Comparison of ENCODE assay signal across 17 cellular contexts in the genomic region with DNA sequence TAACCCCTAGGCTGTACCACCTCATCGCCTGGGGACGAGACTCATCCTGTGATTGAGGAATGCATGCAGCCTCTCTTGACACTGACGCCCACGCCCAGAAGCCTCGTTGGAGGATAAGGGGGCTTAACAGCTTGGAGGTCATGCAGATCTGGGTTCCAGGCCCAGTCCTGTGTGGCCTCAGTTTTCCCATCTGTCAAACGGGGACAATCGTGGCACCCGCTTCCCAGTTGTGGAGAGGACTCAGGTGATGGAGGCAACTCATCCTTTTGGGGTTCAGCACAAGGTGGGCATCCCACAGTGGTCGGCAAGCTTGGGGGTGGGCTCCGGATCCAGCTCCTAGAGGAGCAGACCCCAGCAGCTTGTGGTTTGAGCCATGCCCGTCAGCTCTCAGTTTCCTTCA. TPM values are rescaled to one million over a fixed set of nuclear protein-coding genes. Genes with fewer than 3 reads are reported as not detected.
A peak's percentile ranks its signal among the peaks of the same experiment; 100 is the strongest.
DNase-seq lines count a peak whose midpoint lies in the region; ATAC-seq, FAIRE-seq and TF ChIP-seq lines count a peak whose summit lies in the region.
"Had no signal": no experiment of that assay in that cellular context is flagged by ENCODE, and none has a peak within 500 bp of the region (broad histone marks: within the 10 kb centered on the region; RNA-seq: fewer than 3 reads in every experiment).

No MANE protein-coding gene starts in this region.

- H3K27ac ChIP-seq in dorsolateral prefrontal cortex (peak overlapping the region in 50 of 59 donors; percentile 0 to 99 (median 95)), tibial nerve (peak overlapping the region; percentile 88 to 99 (median 96))
- H3K27ac ChIP-seq: 22Rv1, HL-60 had no signal

- TF ChIP-seq POLR2A in tibial nerve (IDR thresholded peaks at IDR 0.05): no peak

- no peak for TF ChIP-seq CTCF in dorsolateral prefrontal cortex (IDR thresholded peaks at IDR 0.05 in 54 of 56, conservative IDR thresholded peaks at IDR 0.05 in 2 of 56; ENCODE audit: low read depth in 1 of 56, partially characterized antibody in 56 of 56)
- TF ChIP-seq CTCF in mucosa of descending colon (IDR thresholded peaks at IDR 0.05): no peak
- TF ChIP-seq CTCF in tibial nerve (IDR thresholded peaks at IDR 0.05): no peak

- H3K9me3 ChIP-seq in mucosa of descending colon (no peaks in the 10 kb centered on the region), tibial nerve (no peaks in the 10 kb centered on the region)

- FAIRE-seq in frontal cortex (lab: Jason Lieb, UNC): no peak

- H3K27me3 ChIP-seq in dorsolateral prefrontal cortex (peaks cover 0 to 3% (median 0%) of the 10 kb centered on the region in 45 donors), tibial nerve (no peaks in the 10 kb centered on the region)

- TF ChIP-seq EP300 in tibial nerve (IDR thresholded peaks at IDR 0.05): no peak

- intact Hi-C loops in Right ventricle myocardium inferior (cut with DNase I): no loop called here
- intact Hi-C loops in Right ventricle myocardium superior (cut with DNase I): no loop called here
- intact Hi-C loops in dorsolateral prefrontal cortex (cut with DNase I): loop anchor here in 1 of 2 donors (5.0 kb wide), 1 partner anchor 94 kb away; a partner anchor contains a TSS
- intact Hi-C loops in mucosa of descending colon (cut with DNase I, micrococcal nuclease): no loop called here

- no peak overlapping the region for H3K4me3 ChIP-seq in dorsolateral prefrontal cortex
- H3K4me3 ChIP-seq in mucosa of descending colon: no peak overlapping the region
- no peak overlapping the region for H3K4me3 ChIP-seq in tibial nerve

- H3K4me1 ChIP-seq in mucosa of descending colon (ENCODE audit: low read depth) (peaks cover 17% of the 10 kb centered on the region), tibial nerve (peaks cover 0 to 45% (median 26%) of the 10 kb centered on the region in 4 donors)

- peak; percentile 50 for DNase-seq in Right ventricle myocardium inferior (ENCODE audit: missing footprints)
- no peak for DNase-seq in Right ventricle myocardium superior
- no peak for DNase-seq in dorsolateral prefrontal cortex
- DNase-seq in mucosa of descending colon: peak in 2 of 3 donors; percentile 43 to 53
- no peak for DNase-seq in tibial nerve (ENCODE audit: low spot score in 2 of 2)
- no peak for DNase-seq in frontal cortex (ENCODE audit: low spot score in 2 of 2)
- DNase-seq in NOMO-1 treated with dmso at 0.1 percent for 144 hours (lab: John Stamatoyannopoulos, UW; ENCODE audit: unreplicated experiment): no peak
- DNase-seq: GOT3, HFFc6, KBM-7, NCI-H1092 treated with DMSO at 0.1 percent for 48 hours, NCI-H1694, NCI-H446 had no signal

- no peak for ATAC-seq in Right ventricle myocardium inferior
- ATAC-seq in Right ventricle myocardium superior (ENCODE audit: poor library complexity): no peak
- ATAC-seq in mucosa of descending colon: no peak
- ATAC-seq in HG03439 (IDR thresholded peaks at IDR 0.05; ENCODE audit: unreplicated experiment): no peak

- no peaks in the 10 kb centered on the region for H3K36me3 ChIP-seq in mucosa of descending colon (ENCODE audit: low read depth)
- H3K36me3 ChIP-seq in tibial nerve: peaks cover 0 to 10% (median 0%) of the 10 kb centered on the region in 3 donors

- 65 to 73% methylated on average over 11 of the region's 11 CpGs for WGBS in tibial nerve, 2 donors

RNA-seq across cellular contexts. Expression of a gene that starts 1.4 kb away (rescaled TPM):
- total RNA-seq in Right ventricle myocardium inferior (10.0 TPM), Right ventricle myocardium superior (8.1 TPM), dorsolateral prefrontal cortex (100 to 1,000 TPM in 9 of 120 experiments, 10 to 100 TPM in 111; 44.4 to 136 (median 72.9) TPM), mucosa of descending colon (10 to 100 TPM; 14.1 to 38.8 (median 31.1) TPM), tibial nerve (100 to 1,000 TPM; 207 to 323 (median 302) TPM), frontal cortex (9.0 TPM)
- total RNA-seq: MCF 10A had no signal

RNA-seq across cellular contexts. Expression of a gene that starts 2.4 kb away (rescaled TPM):
- total RNA-seq in Right ventricle myocardium inferior (556 TPM), Right ventricle myocardium superior (580 TPM), dorsolateral prefrontal cortex (100 to 1,000 TPM in 117 of 120 experiments, 10 to 100 TPM in 3; 86.4 to 482 (median 185) TPM), mucosa of descending colon (10 to 100 TPM; 13.3 to 71.0 (median 15.4) TPM), tibial nerve (100 to 1,000 TPM in 1 of 4 donors, 10 to 100 TPM in 3; 72.9 to 193 (median 84.9) TPM), frontal cortex (not detected)
- total RNA-seq: MCF 10A had no signal

RNA-seq across cellular contexts. Expression of a gene that starts 6.8 kb away (rescaled TPM):
- not detected for total RNA-seq in Right ventricle myocardium inferior
- not detected for total RNA-seq in Right ventricle myocardium superior
- total RNA-seq in dorsolateral prefrontal cortex: 100 to 1,000 TPM in 116 of 120 experiments, 10 to 100 TPM in 4; 72.7 to 214 (median 155) TPM
- 1 to 10 TPM in 1 of 3 donors, not detected in 2; 1.5 TPM for total RNA-seq in mucosa of descending colon
- 1 to 10 TPM in 3 of 4 donors, not detected in 1; 2.5 to 5.9 (median 5.7) TPM for total RNA-seq in tibial nerve
- 10.6 TPM for total RNA-seq in frontal cortex
- total RNA-seq: MCF 10A had no signal

RNA-seq across cellular contexts. Expression of a gene that starts 18.3 kb away (rescaled TPM):
- total RNA-seq in Right ventricle myocardium inferior (23.5 TPM), Right ventricle myocardium superior (20.9 TPM), dorsolateral prefrontal cortex (10 to 100 TPM in 101 of 120 experiments, 1 to 10 TPM in 19; 5.8 to 36.4 (median 14.0) TPM), mucosa of descending colon (10 to 100 TPM in 2 of 3 donors, 1 to 10 TPM in 1; 9.1 to 20.8 (median 17.9) TPM), tibial nerve (10 to 100 TPM; 19.9 to 53.4 (median 37.5) TPM), frontal cortex (not detected)

RNA-seq across cellular contexts. Expression of a gene that starts 20.6 kb away (rescaled TPM):
- 2.3 TPM for total RNA-seq in Right ventricle myocardium inferior
- total RNA-seq in Right ventricle myocardium superior: 1.3 TPM
- 10 to 100 TPM in 2 of 120 experiments, 1 to 10 TPM in 110, under 1 TPM in 5, not detected in 3; 0.55 to 17.3 (median 3.3) TPM for total RNA-seq in dorsolateral prefrontal cortex
- total RNA-seq in mucosa of descending colon: 1,000 to 10,000 TPM; 1,086 to 3,973 (median 3,185) TPM
- 10 to 100 TPM; 10.8 to 33.9 (median 16.6) TPM for total RNA-seq in tibial nerve
- not detected for total RNA-seq in frontal cortex
- total RNA-seq: HFFc6 had no signal

Comparison
In these comparisons a context has a peak if more than half of its experiments do, and no peak if none do; other contexts are left out.
1. DNase-seq: peak in Right ventricle myocardium inferior (single experiment) and mucosa of descending colon (2 of 3); none in Right ventricle myocardium superior (single experiment), dorsolateral prefrontal cortex (0 of 10), tibial nerve (0 of 2), frontal cortex (0 of 2) and NOMO-1 treated with dmso at 0.1 percent for 144 hours (single experiment).
2. RNA of a gene that starts 2.4 kb away (total RNA-seq): 580 TPM in Right ventricle myocardium superior (single experiment), 556 TPM in Right ventricle myocardium inferior (single experiment), 86.4 to 482 TPM in dorsolateral prefrontal cortex, 72.9 to 193 TPM in tibial nerve and 13.3 to 71.0 TPM in mucosa of descending colon; not detected in frontal cortex (single experiment); every median in the first group is over 10 times any median in the second.